ENCODE assay signal across 9 cellular contexts in the genomic region with DNA sequence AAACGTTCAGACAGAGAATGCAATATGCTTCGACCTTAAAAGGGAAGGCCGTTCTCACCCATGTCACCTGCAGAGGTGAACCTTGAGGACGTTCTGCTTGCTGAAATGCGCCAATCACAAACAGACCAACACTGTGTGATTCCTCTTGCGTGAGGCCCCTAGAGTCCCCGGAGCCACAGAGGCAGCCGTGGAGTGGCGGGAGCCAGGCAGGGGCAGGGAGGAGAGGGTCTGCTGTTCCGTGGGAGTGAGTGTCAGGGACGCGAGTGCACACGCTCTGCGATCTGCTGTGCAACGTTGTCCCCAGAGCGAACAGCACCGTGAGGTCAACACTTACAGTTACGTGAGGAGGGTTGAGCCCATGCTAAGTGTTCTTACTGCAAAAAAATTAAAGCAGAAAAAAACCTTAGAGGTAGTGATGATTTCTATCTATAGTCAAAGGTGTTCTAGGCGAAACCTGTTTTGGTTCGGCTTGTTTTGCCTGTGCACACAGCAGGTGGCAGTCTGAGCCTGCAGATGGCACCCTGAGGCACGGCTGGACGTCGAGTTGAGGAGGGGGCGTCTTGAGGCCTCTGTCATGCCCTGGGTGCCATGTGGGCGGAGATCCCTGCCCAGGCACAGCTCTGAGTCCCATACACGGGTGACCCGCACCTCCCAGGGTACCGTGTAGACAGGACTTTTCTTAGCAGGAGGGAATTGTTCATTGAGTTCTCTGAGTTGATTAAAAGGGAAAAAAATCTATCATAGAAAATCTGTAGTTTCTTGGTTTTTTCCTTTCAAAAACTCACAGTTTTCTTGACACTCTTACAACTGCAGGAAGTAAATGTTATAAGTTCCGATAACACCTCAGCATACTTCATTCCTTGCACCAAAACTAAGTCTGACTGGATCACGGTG.
DNase-seq lines count a peak whose midpoint lies in the region; ATAC-seq and TF ChIP-seq lines count a peak whose summit lies in the region.
"Had no signal": no experiment of that assay in that cellular context is flagged by ENCODE, and none has a peak within 500 bp of the region (broad histone marks: within the 10 kb centered on the region; RNA-seq: fewer than 3 reads in every experiment).

No MANE protein-coding gene starts in this region.

- no peaks in the 10 kb centered on the region for H3K9me3 Mint-ChIP-seq in neural progenitor cell

- H2AFZ ChIP-seq in neural progenitor cell (replicated peaks) = no peak overlapping the region

- no peak for TF ChIP-seq POLR2A in esophagus squamous epithelium (IDR thresholded peaks at IDR 0.05)
- TF ChIP-seq POLR2A in gastrocnemius medialis (IDR thresholded peaks at IDR 0.05) = no peak

- no peak overlapping the region for H3K4me2 ChIP-seq in BLaER1
- H3K4me2 ChIP-seq in neural progenitor cell = no peak overlapping the region

- H3K9me3 ChIP-seq in BLaER1 = no peaks in the 10 kb centered on the region
- H3K9me3 ChIP-seq in esophagus squamous epithelium = no peaks in the 10 kb centered on the region
- no peaks in the 10 kb centered on the region for H3K9me3 ChIP-seq in neural progenitor cell (ENCODE audit: low read depth)
- H3K9me3 ChIP-seq in gastrocnemius medialis = no peaks in the 10 kb centered on the region

- H3K27ac Mint-ChIP-seq in neural progenitor cell = no peak overlapping the region

- peaks cover 31% of the 10 kb centered on the region for H3K4me1 Mint-ChIP-seq in neural progenitor cell

- 43 to 54% methylated on average over 21 to 28 of the region's 30 CpGs for WGBS in esophagus squamous epithelium, 2 donors

- H4K20me1 ChIP-seq in BLaER1 (no peaks in the 10 kb centered on the region), neural progenitor cell (ENCODE audit: low read depth) (no peaks in the 10 kb centered on the region)

- H3K36me3 ChIP-seq in BLaER1 (no peaks in the 10 kb centered on the region), esophagus squamous epithelium (no peaks in the 10 kb centered on the region), neural progenitor cell (no peaks in the 10 kb centered on the region), gastrocnemius medialis (no peaks in the 10 kb centered on the region)

- CTCF ChIA-PET in GM10248 (lab: Yijun Ruan, JAX) = no interaction called here

- H3K4me1 ChIP-seq in BLaER1 = peaks cover 5% of the 10 kb centered on the region
- H3K4me1 ChIP-seq in esophagus squamous epithelium = peaks cover 0 to 37% (median 0%) of the 10 kb centered on the region in 3 donors
- peaks cover 3% of the 10 kb centered on the region for H3K4me1 ChIP-seq in neural progenitor cell
- no peaks in the 10 kb centered on the region for H3K4me1 ChIP-seq in gastrocnemius medialis

- no peak overlapping the region for H3K4me3 ChIP-seq in BLaER1
- H3K4me3 ChIP-seq in esophagus squamous epithelium = no peak overlapping the region
- H3K4me3 ChIP-seq in neural progenitor cell = no peak overlapping the region
- H3K4me3 ChIP-seq in gastrocnemius medialis = no peak overlapping the region

- ATAC-seq in GM21390 (IDR thresholded peaks at IDR 0.05; ENCODE audit: unreplicated experiment) (no peak), gastrocnemius medialis (no peak)

- H3K36me3 Mint-ChIP-seq in neural progenitor cell = no peaks in the 10 kb centered on the region

- POLR2A ChIA-PET in GM10248 (lab: Yijun Ruan, JAX) = no interaction called here

- H3F3A ChIP-seq in neural progenitor cell (ENCODE audit: low read depth) = peaks cover 2% of the 10 kb centered on the region

- TF ChIP-seq CTCF in esophagus squamous epithelium (IDR thresholded peaks at IDR 0.05) = peak in 5 of 6 experiments; percentile 24 to 56 (median 43)
- peak; percentile 53 for TF ChIP-seq CTCF in neural progenitor cell (IDR thresholded peaks at IDR 0.05)
- no peak for TF ChIP-seq CTCF in GM10248 (IDR thresholded peaks at IDR 0.05; ENCODE audit: control extremely low read depth, extremely low read depth, low read depth, missing control alignments)
- no peak for TF ChIP-seq CTCF in gastrocnemius medialis (IDR thresholded peaks at IDR 0.05 in 4 of 5, conservative IDR thresholded peaks at IDR 0.05 in 1 of 5)

- H3K9ac ChIP-seq in BLaER1 = 0 out of 2 replicates have a peak overlapping the region, but pooled peaks have one; percentile 37
- H3K9ac ChIP-seq in neural progenitor cell = no peak overlapping the region

- H3K4me3 Mint-ChIP-seq in neural progenitor cell = peak overlapping the region; percentile 24

- no peaks in the 10 kb centered on the region for H3K27me3 ChIP-seq in BLaER1
- peaks cover 0 to 59% (median 0%) of the 10 kb centered on the region in 4 donors for H3K27me3 ChIP-seq in esophagus squamous epithelium
- H3K27me3 ChIP-seq in neural progenitor cell = no peaks in the 10 kb centered on the region
- H3K27me3 ChIP-seq in gastrocnemius medialis = peaks cover 5 to 19% (median 17%) of the 10 kb centered on the region in 3 donors

- no peaks in the 10 kb centered on the region for H3K79me2 ChIP-seq in neural progenitor cell (ENCODE audit: low read depth)

- H3K27ac ChIP-seq in BLaER1 = no peak overlapping the region
- H3K27ac ChIP-seq in esophagus squamous epithelium = no peak overlapping the region
- no peak overlapping the region for H3K27ac ChIP-seq in neural progenitor cell
- no peak overlapping the region for H3K27ac ChIP-seq in gastrocnemius medialis

- intact Hi-C loops in esophagus squamous epithelium (cut with DNase I) (loop anchor here (10.0 kb wide), 1 partner anchor 214 kb away; no protein-coding TSS in a partner anchor), gastrocnemius medialis (cut with DNase I; ENCODE audit: low total_unique reads) (no loop called here)

- in situ Hi-C loops in gastrocnemius medialis (cut with MboI; ENCODE audit: low sequenced_read_pairs in 4 of 4) = no loop called here

- DNase-seq in NCI-H1105 (lab: John Stamatoyannopoulos, UW) (peak; percentile 29), esophagus squamous epithelium (lab: John Stamatoyannopoulos, UW) (no peak), neural progenitor cell (ENCODE audit: low spot score) (peak; percentile 48), GM10248 (ENCODE audit: extremely low spot score) (no peak), gastrocnemius medialis (no peak)
- DNase-seq in activated T-cell treated with anti-CD3 and anti-CD28 coated beads, Interleukin-2, amount 50 U/mL, for 48 hours = no peak
- DNase-seq: activated T-cell treated with anti-CD3 and anti-CD28 coated beads for 4 hours had no signal

- peaks cover 8% of the 10 kb centered on the region for H3K27me3 Mint-ChIP-seq in neural progenitor cell (ENCODE audit: insufficient read depth, low read depth)

Comparison
In these comparisons a context has a peak if more than half of its experiments do, and no peak if none do; other contexts are left out.
1. DNase-seq: peak in NCI-H1105 (single experiment) and neural progenitor cell (single experiment); none in esophagus squamous epithelium (single experiment), activated T-cell treated with anti-CD3 and anti-CD28 coated beads, Interleukin-2, amount 50 U/mL, for 48 hours (0 of 2), GM10248 (single experiment) and gastrocnemius medialis (0 of 2).
2. CTCF ChIP-seq: peak in esophagus squamous epithelium (5 of 6) and neural progenitor cell (single experiment); none in GM10248 (single experiment) and gastrocnemius medialis (0 of 5).